In genomic region chr4:1111259-1111809, GRCh38 we compare ENCODE assay signal across 23 cellular contexts. TPM values are rescaled to one million over a fixed set of nuclear protein-coding genes. Genes with fewer than 3 reads are reported as not detected.
"Had no signal": no experiment of that assay in that cellular context is flagged by ENCODE, and none has a peak within 500 bp of the region (broad histone marks: within the 10 kb centered on the region; RNA-seq: fewer than 3 reads in every experiment).

No MANE protein-coding gene starts in this region.

- H3K27ac Mint-ChIP-seq: activated naive CD4-positive, alpha-beta T cell treated with anti-CD3 and anti-CD28 coated beads, Interleukin-2, amount 50 U/mL, for 72 hours; endodermal cell; stimulated activated memory B cell treated with anti-CD40 and anti-IgM and Interleukin-4, amounts not matched to agents 10 μg/mL and 1 μg/mL and 100 μg/mL, for 72 hours; WTC11 had no signal

- DNase-seq: activated CD4-positive, alpha-beta T cell treated with anti-CD3 and anti-CD28 coated beads, Interleukin-2, amount 50 U/mL, for 48 hours; activated gamma-delta T cell; cerebellar nuclear complex; endodermal cell; kidney glomerular epithelial cell; left ventricle myocardium inferior; occipital lobe; posterior cingulate gyrus; retina; sigmoid colon; stimulated activated CD4-positive, alpha-beta T cell treated with anti-CD3 and anti-CD28 coated beads, Interleukin-15, amount 100 ng/mL, for 24 hours; stomach; T-helper 9 cell had no signal

- H3K4me3 ChIP-seq: coronary artery, hepatocyte, left ventricle myocardium inferior, sigmoid colon, smooth muscle cell, stomach, suprapubic skin, tibial nerve had no signal

- ATAC-seq: activated naive CD4-positive, alpha-beta T cell treated with anti-CD3 and anti-CD28 coated beads, Interleukin-2, amount 50 U/mL, for 72 hours; stimulated activated memory B cell treated with anti-CD40 and anti-IgM and Interleukin-4, amounts not matched to agents 10 μg/mL and 1 μg/mL and 100 μg/mL, for 72 hours; WTC11 had no signal

- H3K36me3 ChIP-seq: left ventricle myocardium inferior, sigmoid colon, stomach, suprapubic skin, tibial nerve had no signal

- H3K9me3 ChIP-seq: left ventricle myocardium inferior, sigmoid colon, stomach, suprapubic skin, tibial nerve had no signal

- H3K4me2 ChIP-seq: hepatocyte, smooth muscle cell had no signal

- H3K27ac ChIP-seq: coronary artery, left ventricle myocardium inferior, sigmoid colon, stomach, suprapubic skin, tibial nerve had no signal

- H3K4me1 Mint-ChIP-seq: stimulated activated memory B cell treated with anti-CD40 and anti-IgM and Interleukin-4, amounts not matched to agents 10 μg/mL and 1 μg/mL and 100 μg/mL, for 72 hours had no signal

- H3K4me1 ChIP-seq: left ventricle myocardium inferior had no signal

- H3K4me3 Mint-ChIP-seq: endodermal cell; stimulated activated memory B cell treated with anti-CD40 and anti-IgM and Interleukin-4, amounts not matched to agents 10 μg/mL and 1 μg/mL and 100 μg/mL, for 72 hours; WTC11 had no signal

- H3K9me3 Mint-ChIP-seq: activated naive CD4-positive, alpha-beta T cell treated with anti-CD3 and anti-CD28 coated beads, Interleukin-2, amount 50 U/mL, for 72 hours; endodermal cell; neural crest cell; stimulated activated memory B cell treated with anti-CD40 and anti-IgM and Interleukin-4, amounts not matched to agents 10 μg/mL and 1 μg/mL and 100 μg/mL, for 72 hours; WTC11 had no signal

- H3K36me3 Mint-ChIP-seq: stimulated activated memory B cell treated with anti-CD40 and anti-IgM and Interleukin-4, amounts not matched to agents 10 μg/mL and 1 μg/mL and 100 μg/mL, for 72 hours; WTC11 had no signal

RNA-seq across cellular contexts. Expression of gene RNF212, which starts 2.0 kb away (rescaled TPM):
- total RNA-seq: left ventricle myocardium inferior, myocyte had no signal
